In genomic region chr6:157974967-157975366, GRCh38 we compare ENCODE assay signal across 1 cellular context.
TF ChIP-seq lines count a peak whose summit lies in the region.

No MANE protein-coding gene starts in this region.

TF ChIP-seq in GM23338, 12 proteins besides CTCF, POLR2A, EP300 and RAD21 (continued from another document):
- TF ChIP-seq, protein P1, sequence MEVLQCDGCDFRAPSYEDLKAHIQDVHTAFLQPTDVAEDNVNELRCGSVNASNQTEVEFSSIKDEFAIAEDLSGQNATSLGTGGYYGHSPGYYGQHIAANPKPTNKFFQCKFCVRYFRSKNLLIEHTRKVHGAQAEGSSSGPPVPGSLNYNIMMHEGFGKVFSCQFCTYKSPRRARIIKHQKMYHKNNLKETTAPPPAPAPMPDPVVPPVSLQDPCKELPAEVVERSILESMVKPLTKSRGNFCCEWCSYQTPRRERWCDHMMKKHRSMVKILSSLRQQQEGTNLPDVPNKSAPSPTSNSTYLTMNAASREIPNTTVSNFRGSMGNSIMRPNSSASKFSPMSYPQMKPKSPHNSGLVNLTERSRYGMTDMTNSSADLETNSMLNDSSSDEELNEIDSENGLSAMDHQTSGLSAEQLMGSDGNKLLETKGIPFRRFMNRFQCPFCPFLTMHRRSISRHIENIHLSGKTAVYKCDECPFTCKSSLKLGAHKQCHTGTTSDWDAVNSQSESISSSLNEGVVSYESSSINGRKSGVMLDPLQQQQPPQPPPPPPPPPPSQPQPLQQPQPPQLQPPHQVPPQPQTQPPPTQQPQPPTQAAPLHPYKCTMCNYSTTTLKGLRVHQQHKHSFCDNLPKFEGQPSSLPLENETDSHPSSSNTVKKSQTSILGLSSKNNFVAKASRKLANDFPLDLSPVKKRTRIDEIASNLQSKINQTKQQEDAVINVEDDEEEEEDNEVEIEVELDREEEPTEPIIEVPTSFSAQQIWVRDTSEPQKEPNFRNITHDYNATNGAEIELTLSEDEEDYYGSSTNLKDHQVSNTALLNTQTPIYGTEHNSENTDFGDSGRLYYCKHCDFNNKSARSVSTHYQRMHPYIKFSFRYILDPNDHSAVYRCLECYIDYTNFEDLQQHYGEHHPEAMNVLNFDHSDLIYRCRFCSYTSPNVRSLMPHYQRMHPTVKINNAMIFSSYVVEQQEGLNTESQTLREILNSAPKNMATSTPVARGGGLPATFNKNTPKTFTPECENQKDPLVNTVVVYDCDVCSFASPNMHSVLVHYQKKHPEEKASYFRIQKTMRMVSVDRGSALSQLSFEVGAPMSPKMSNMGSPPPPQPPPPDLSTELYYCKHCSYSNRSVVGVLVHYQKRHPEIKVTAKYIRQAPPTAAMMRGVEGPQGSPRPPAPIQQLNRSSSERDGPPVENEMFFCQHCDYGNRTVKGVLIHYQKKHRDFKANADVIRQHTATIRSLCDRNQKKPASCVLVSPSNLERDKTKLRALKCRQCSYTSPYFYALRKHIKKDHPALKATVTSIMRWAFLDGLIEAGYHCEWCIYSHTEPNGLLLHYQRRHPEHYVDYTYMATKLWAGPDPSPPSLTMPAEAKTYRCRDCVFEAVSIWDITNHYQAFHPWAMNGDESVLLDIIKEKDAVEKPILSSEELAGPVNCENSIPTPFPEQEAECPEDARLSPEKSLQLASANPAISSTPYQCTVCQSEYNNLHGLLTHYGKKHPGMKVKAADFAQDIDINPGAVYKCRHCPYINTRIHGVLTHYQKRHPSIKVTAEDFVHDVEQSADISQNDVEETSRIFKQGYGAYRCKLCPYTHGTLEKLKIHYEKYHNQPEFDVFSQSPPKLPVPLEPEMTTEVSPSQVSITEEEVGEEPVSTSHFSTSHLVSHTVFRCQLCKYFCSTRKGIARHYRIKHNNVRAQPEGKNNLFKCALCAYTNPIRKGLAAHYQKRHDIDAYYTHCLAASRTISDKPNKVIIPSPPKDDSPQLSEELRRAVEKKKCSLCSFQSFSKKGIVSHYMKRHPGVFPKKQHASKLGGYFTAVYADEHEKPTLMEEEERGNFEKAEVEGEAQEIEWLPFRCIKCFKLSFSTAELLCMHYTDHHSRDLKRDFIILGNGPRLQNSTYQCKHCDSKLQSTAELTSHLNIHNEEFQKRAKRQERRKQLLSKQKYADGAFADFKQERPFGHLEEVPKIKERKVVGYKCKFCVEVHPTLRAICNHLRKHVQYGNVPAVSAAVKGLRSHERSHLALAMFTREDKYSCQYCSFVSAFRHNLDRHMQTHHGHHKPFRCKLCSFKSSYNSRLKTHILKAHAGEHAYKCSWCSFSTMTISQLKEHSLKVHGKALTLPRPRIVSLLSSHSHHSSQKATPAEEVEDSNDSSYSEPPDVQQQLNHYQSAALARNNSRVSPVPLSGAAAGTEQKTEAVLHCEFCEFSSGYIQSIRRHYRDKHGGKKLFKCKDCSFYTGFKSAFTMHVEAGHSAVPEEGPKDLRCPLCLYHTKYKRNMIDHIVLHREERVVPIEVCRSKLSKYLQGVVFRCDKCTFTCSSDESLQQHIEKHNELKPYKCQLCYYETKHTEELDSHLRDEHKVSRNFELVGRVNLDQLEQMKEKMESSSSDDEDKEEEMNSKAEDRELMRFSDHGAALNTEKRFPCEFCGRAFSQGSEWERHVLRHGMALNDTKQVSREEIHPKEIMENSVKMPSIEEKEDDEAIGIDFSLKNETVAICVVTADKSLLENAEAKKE (CRISPR knock-in tag; IDR thresholded peaks at IDR 0.05), result no peak
- TF ChIP-seq ZNF331 (CRISPR knock-in tag; IDR thresholded peaks at IDR 0.05; ENCODE audit: low read depth) (no peak), CREB1 (CRISPR knock-in tag; IDR thresholded peaks at IDR 0.05; ENCODE audit: low read depth) (no peak), ZNF114 (CRISPR knock-in tag; IDR thresholded peaks at IDR 0.05) (no peak), JUNB (IDR thresholded peaks at IDR 0.05; ENCODE audit: unreplicated experiment) (no peak), STAT1 (IDR thresholded peaks at IDR 0.05; ENCODE audit: unreplicated experiment) (no peak), NANOG (IDR thresholded peaks at IDR 0.05; ENCODE audit: borderline replicate concordance) (no peak)
TF ChIP-seq in GM23338: peak in this region for 0.
